ENCODE assay signal across 8 cellular contexts in genomic region chr18:61435064-61435652, GRCh38.
DNase-seq lines count a peak whose midpoint lies in the region; ATAC-seq and TF ChIP-seq lines count a peak whose summit lies in the region.

No MANE protein-coding gene starts in this region.

- ATAC-seq in GM18907 (IDR thresholded peaks at IDR 0.05; ENCODE audit: unreplicated experiment) (peak; percentile 87), HG03095 (IDR thresholded peaks at IDR 0.05; ENCODE audit: unreplicated experiment) (peak; percentile 81)
- ATAC-seq in activated naive CD8-positive, alpha-beta T cell treated with anti-CD3 and anti-CD28 coated beads, Interleukin-2, amount 50 U/mL, for 24 hours: no peak
- ATAC-seq in stimulated activated effector memory CD8-positive, alpha-beta T cell treated with anti-CD3 and anti-CD28 coated beads, Interleukin-12 subunit alpha, Interleukin-12 subunit beta, amount 100 ng/mL, for 72 hours: no peak

- no peaks in the 10 kb centered on the region for H3K36me3 Mint-ChIP-seq in Calu3 (ENCODE audit: insufficient read depth, unreplicated experiment)
- H3K36me3 Mint-ChIP-seq in activated naive CD8-positive, alpha-beta T cell treated with anti-CD3 and anti-CD28 coated beads, Interleukin-2, amount 50 U/mL, for 24 hours (ENCODE audit: low read depth): no peaks in the 10 kb centered on the region
- no peaks in the 10 kb centered on the region for H3K36me3 Mint-ChIP-seq in stimulated activated effector memory CD8-positive, alpha-beta T cell treated with anti-CD3 and anti-CD28 coated beads, Interleukin-12 subunit alpha, Interleukin-12 subunit beta, amount 100 ng/mL, for 72 hours

- peak; percentile 56 for TF ChIP-seq CTCF in Calu3 (IDR thresholded peaks at IDR 0.05; ENCODE audit: unreplicated experiment)

- intact Hi-C loops in Calu3 (cut with micrococcal nuclease; ENCODE audit: unreplicated experiment): no loop called here

- peak; percentile 23 for DNase-seq in Calu3
- peak; percentile 26 for DNase-seq in RPMI8226
- DNase-seq in iPS-NIHi11 (ENCODE audit: low spot score): peak; percentile 65
- DNase-seq in activated naive CD8-positive, alpha-beta T cell treated with anti-CD3 and anti-CD28 coated beads, Interleukin-2, amount 50 U/mL, for 24 hours: no peak
- no peak for DNase-seq in NCI-H1930 (lab: John Stamatoyannopoulos, UW)
- DNase-seq in stimulated activated effector memory CD8-positive, alpha-beta T cell treated with anti-CD3 and anti-CD28 coated beads, Interleukin-12 subunit alpha, Interleukin-12 subunit beta, amount 100 ng/mL, for 72 hours (ENCODE audit: low spot score in 2 of 2): no peak

- no TSS peak for BruUV-seq in Calu3 (replicated peaks; lab: Mats Ljungman, UMichigan)

- peaks cover 2% of the 10 kb centered on the region for H3K9me3 Mint-ChIP-seq in Calu3 (ENCODE audit: low read depth, unreplicated experiment)
- H3K9me3 Mint-ChIP-seq in activated naive CD8-positive, alpha-beta T cell treated with anti-CD3 and anti-CD28 coated beads, Interleukin-2, amount 50 U/mL, for 24 hours: no peaks in the 10 kb centered on the region
- peaks cover 4% of the 10 kb centered on the region for H3K9me3 Mint-ChIP-seq in stimulated activated effector memory CD8-positive, alpha-beta T cell treated with anti-CD3 and anti-CD28 coated beads, Interleukin-12 subunit alpha, Interleukin-12 subunit beta, amount 100 ng/mL, for 72 hours

- no peak overlapping the region for H3K27ac Mint-ChIP-seq in Calu3 (ENCODE audit: unreplicated experiment)
- no peak overlapping the region for H3K27ac Mint-ChIP-seq in activated naive CD8-positive, alpha-beta T cell treated with anti-CD3 and anti-CD28 coated beads, Interleukin-2, amount 50 U/mL, for 24 hours
- H3K27ac Mint-ChIP-seq in stimulated activated effector memory CD8-positive, alpha-beta T cell treated with anti-CD3 and anti-CD28 coated beads, Interleukin-12 subunit alpha, Interleukin-12 subunit beta, amount 100 ng/mL, for 72 hours: no peak overlapping the region

- H3K27me3 Mint-ChIP-seq in Calu3 (ENCODE audit: unreplicated experiment): no peaks in the 10 kb centered on the region
- H3K27me3 Mint-ChIP-seq in activated naive CD8-positive, alpha-beta T cell treated with anti-CD3 and anti-CD28 coated beads, Interleukin-2, amount 50 U/mL, for 24 hours: no peaks in the 10 kb centered on the region

- H3K4me3 Mint-ChIP-seq in Calu3 (ENCODE audit: low read depth, unreplicated experiment): no peak overlapping the region
- H3K4me3 Mint-ChIP-seq in activated naive CD8-positive, alpha-beta T cell treated with anti-CD3 and anti-CD28 coated beads, Interleukin-2, amount 50 U/mL, for 24 hours: no peak overlapping the region
- H3K4me3 Mint-ChIP-seq in stimulated activated effector memory CD8-positive, alpha-beta T cell treated with anti-CD3 and anti-CD28 coated beads, Interleukin-12 subunit alpha, Interleukin-12 subunit beta, amount 100 ng/mL, for 72 hours: no peak overlapping the region

- CTCF ChIA-PET in Calu3 (lab: Charles Lee): no interaction called here

- H3K4me1 Mint-ChIP-seq in Calu3 (ENCODE audit: low read depth, unreplicated experiment): no peaks in the 10 kb centered on the region
- H3K4me1 Mint-ChIP-seq in activated naive CD8-positive, alpha-beta T cell treated with anti-CD3 and anti-CD28 coated beads, Interleukin-2, amount 50 U/mL, for 24 hours: no peaks in the 10 kb centered on the region
- H3K4me1 Mint-ChIP-seq in stimulated activated effector memory CD8-positive, alpha-beta T cell treated with anti-CD3 and anti-CD28 coated beads, Interleukin-12 subunit alpha, Interleukin-12 subunit beta, amount 100 ng/mL, for 72 hours: no peaks in the 10 kb centered on the region

Comparison
In these comparisons a context has a peak if more than half of its experiments do, and no peak if none do; other contexts are left out.
1. DNase-seq: peak in Calu3 (single experiment), RPMI8226 (single experiment) and iPS-NIHi11 (single experiment); none in activated naive CD8-positive, alpha-beta T cell treated with anti-CD3 and anti-CD28 coated beads, Interleukin-2, amount 50 U/mL, for 24 hours (single experiment), NCI-H1930 (0 of 2) and stimulated activated effector memory CD8-positive, alpha-beta T cell treated with anti-CD3 and anti-CD28 coated beads, Interleukin-12 subunit alpha, Interleukin-12 subunit beta, amount 100 ng/mL, for 72 hours (0 of 2).
2. ATAC-seq: peak in GM18907 (single experiment) and HG03095 (single experiment); none in activated naive CD8-positive, alpha-beta T cell treated with anti-CD3 and anti-CD28 coated beads, Interleukin-2, amount 50 U/mL, for 24 hours (single experiment) and stimulated activated effector memory CD8-positive, alpha-beta T cell treated with anti-CD3 and anti-CD28 coated beads, Interleukin-12 subunit alpha, Interleukin-12 subunit beta, amount 100 ng/mL, for 72 hours (single experiment).